Comparison of ENCODE assay signal across 8 cellular contexts in the genomic region with DNA sequence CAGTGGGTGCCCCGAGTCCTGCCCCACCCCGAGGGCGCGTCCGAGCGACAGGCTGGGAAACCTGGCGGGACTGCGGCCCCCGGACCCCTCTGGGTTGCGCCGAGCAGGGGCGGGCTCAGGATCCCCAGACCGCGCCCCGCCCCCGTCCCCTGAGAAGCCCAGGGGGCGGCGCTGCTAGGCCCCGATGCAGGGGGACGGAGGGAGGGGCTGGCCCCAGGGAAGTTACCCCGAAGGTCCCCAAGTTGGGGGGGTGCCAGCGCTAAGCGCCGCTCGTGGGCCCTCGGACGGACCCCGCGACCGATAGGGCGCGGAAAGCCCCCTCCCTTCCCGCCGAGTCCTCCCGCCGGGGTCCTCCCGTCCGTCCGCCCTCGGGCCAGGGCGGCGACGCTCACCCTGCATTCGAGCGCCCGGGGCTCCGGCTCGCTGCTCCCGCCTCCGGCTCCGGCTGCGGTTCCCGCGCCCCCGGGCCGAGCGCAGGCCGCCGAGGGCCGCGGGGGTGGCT. TPM values are rescaled to one million over a fixed set of nuclear protein-coding genes. Genes with fewer than 3 reads are reported as not detected.
A peak's percentile ranks its signal among the peaks of the same experiment; 100 is the strongest.
DNase-seq lines count a peak whose midpoint lies in the region; ATAC-seq and TF ChIP-seq lines count a peak whose summit lies in the region.

No MANE protein-coding gene starts in this region.

- 2 to 5% methylated on average over 4 to 11 of the region's 61 CpGs for WGBS in tibial nerve, 2 donors

- TF ChIP-seq CTCF in Caco-2 (IDR thresholded peaks at IDR 0.05; ENCODE audit: insufficient read depth in 1 of 2, low read depth in 1 of 2, low read length in 1 of 2, severe bottlenecking in 1 of 2, unreplicated experiment in 1 of 2) (no peak), HCT116 (IDR thresholded peaks at IDR 0.05 in 2 of 3, conservative IDR thresholded peaks at IDR 0.05 in 1 of 3; ENCODE audit: borderline replicate concordance in 1 of 3, insufficient read depth in 1 of 3, low read depth in 2 of 3, low read length in 2 of 3) (no peak), tibial nerve (IDR thresholded peaks at IDR 0.05) (no peak)

- H2AFZ ChIP-seq in HCT116 (ENCODE audit: low read depth, low read length, poor library complexity, severe bottlenecking) = peak overlapping the region; percentile 35

- H3K9me2 ChIP-seq in HCT116 (ENCODE audit: insufficient read depth) = no peaks in the 10 kb centered on the region

- TF ChIP-seq EP300 in tibial nerve (IDR thresholded peaks at IDR 0.05) = no peak

- no TSS peak for BruUV-seq in Caco-2 (replicated peaks; lab: Mats Ljungman, UMichigan)
- BruUV-seq in HCT116 (replicated peaks; lab: Mats Ljungman, UMichigan) = no TSS peak

- intact Hi-C loops in Caco-2 (cut with micrococcal nuclease; ENCODE audit: unreplicated experiment) = no loop called here
- intact Hi-C loops in HCT116 (cut with micrococcal nuclease) = no loop called here
- intact Hi-C loops in CD4-positive, alpha-beta memory T cell (cut with micrococcal nuclease) = no loop called here

- POLR2A ChIA-PET in Caco-2 (lab: Charles Lee) (no interaction called here), HCT116 (lab: Charles Lee) (no interaction called here)
- POLR2A ChIA-PET in CD4-positive, alpha-beta memory T cell (lab: Charles Lee; ENCODE audit: partially characterized antibody) = no interaction called here

- no peaks in the 10 kb centered on the region for H3K27me3 ChIP-seq in Caco-2 (replicated peaks; ENCODE audit: control insufficient read depth, insufficient read depth, low read length)
- no peaks in the 10 kb centered on the region for H3K27me3 ChIP-seq in HCT116 (ENCODE audit: insufficient read depth, low read length)
- peaks cover 23% of the 10 kb centered on the region for H3K27me3 ChIP-seq in iPS-18a (ENCODE audit: control insufficient read depth, insufficient read depth, low read length)
- H3K27me3 ChIP-seq in tibial nerve = peaks cover 0 to 24% of the 10 kb centered on the region in 2 donors
- H3K27me3 ChIP-seq in CD4-positive, alpha-beta memory T cell (ENCODE audit: insufficient read depth, low read length) = no peaks in the 10 kb centered on the region

- H3K9me3 ChIP-seq in Caco-2 = no peaks in the 10 kb centered on the region
- no peaks in the 10 kb centered on the region for H3K9me3 ChIP-seq in HCT116 (ENCODE audit: control insufficient read depth in 1 of 2, insufficient read depth in 1 of 2, low read depth in 1 of 2, low read length in 2 of 2)
- H3K9me3 ChIP-seq in iPS-18a (ENCODE audit: control insufficient read depth, low read depth, low read length) = no peaks in the 10 kb centered on the region
- no peaks in the 10 kb centered on the region for H3K9me3 ChIP-seq in tibial nerve
- no peaks in the 10 kb centered on the region for H3K9me3 ChIP-seq in CD4-positive, alpha-beta memory T cell (ENCODE audit: control insufficient read depth in 1 of 2, low read length in 2 of 2)

- ATAC-seq in HCT116 (peak; percentile 66), GM21515 (IDR thresholded peaks at IDR 0.05; ENCODE audit: unreplicated experiment) (no peak)

- peak overlapping the region; percentile 57 for H3K4me3 ChIP-seq in Caco-2 (ENCODE audit: low read depth, low read length)
- peak overlapping the region; percentile 52 to 65 for H3K4me3 ChIP-seq in HCT116 (replicated peaks in 1 of 2; ENCODE audit: low read depth in 1 of 2, low read length in 2 of 2)
- peak overlapping the region; percentile 57 for H3K4me3 ChIP-seq in iPS-18a (ENCODE audit: low read length)
- peak overlapping the region; percentile 58 to 83 (median 66) for H3K4me3 ChIP-seq in tibial nerve
- peak overlapping the region in 1 of 2 donors; percentile 19 for H3K4me3 ChIP-seq in CD4-positive, alpha-beta memory T cell (ENCODE audit: low read length in 2 of 2)

- H3K4me1 Mint-ChIP-seq in Caco-2 (ENCODE audit: low read depth, unreplicated experiment) = no peaks in the 10 kb centered on the region
- peaks cover 0 to 13% (median 0%) of the 10 kb centered on the region in 4 donors for H3K4me1 Mint-ChIP-seq in CD4-positive, alpha-beta memory T cell

- H3K9ac ChIP-seq in HCT116 (ENCODE audit: low read length) = peak overlapping the region; percentile 52
- no peak overlapping the region for H3K9ac ChIP-seq in iPS-18a (ENCODE audit: low read length)

- H3K4me2 ChIP-seq in HCT116 (ENCODE audit: low read length) = peak overlapping the region; percentile 89

- H3K4me1 ChIP-seq in Caco-2 (no peaks in the 10 kb centered on the region), HCT116 (ENCODE audit: control insufficient read depth in 1 of 2, insufficient read depth in 2 of 2, low read length in 2 of 2) (peaks cover 11 to 26% of the 10 kb centered on the region in 2 experiments; a peak in 2 of 4 replicates), iPS-18a (ENCODE audit: control insufficient read depth, low read depth, low read length) (peaks cover 5% of the 10 kb centered on the region), tibial nerve (peaks cover 0 to 51% (median 19%) of the 10 kb centered on the region in 4 donors)
- H3K4me1 ChIP-seq in CD4-positive, alpha-beta memory T cell (ENCODE audit: insufficient read depth, low read length) = peaks cover 16% of the 10 kb centered on the region

- H3K27ac ChIP-seq in HCT116 (ENCODE audit: low read depth, low read length) (peak overlapping the region; percentile 61; the same call in 1 of the 2 replicates), iPS-18a (ENCODE audit: low read length) (no peak overlapping the region), tibial nerve (peak overlapping the region; percentile 72 to 94 (median 83))
- no peak overlapping the region for H3K27ac ChIP-seq in CD4-positive, alpha-beta memory T cell (ENCODE audit: low read depth, low read length)

- no peaks in the 10 kb centered on the region for H4K20me1 ChIP-seq in HCT116 (ENCODE audit: insufficient read depth)

- no peaks in the 10 kb centered on the region for H3K9me3 Mint-ChIP-seq in Caco-2 (ENCODE audit: unreplicated experiment)
- H3K9me3 Mint-ChIP-seq in CD4-positive, alpha-beta memory T cell = no peaks in the 10 kb centered on the region

- peaks cover 21% of the 10 kb centered on the region for H3K36me3 Mint-ChIP-seq in Caco-2 (ENCODE audit: insufficient read depth, unreplicated experiment)
- no peaks in the 10 kb centered on the region for H3K36me3 Mint-ChIP-seq in CD4-positive, alpha-beta memory T cell

- no peak overlapping the region for H3K27ac Mint-ChIP-seq in Caco-2 (ENCODE audit: unreplicated experiment)
- no peak overlapping the region for H3K27ac Mint-ChIP-seq in CD4-positive, alpha-beta memory T cell

- DNase-seq in Caco-2 (peak in 1 of 2 experiments; percentile 47), HCT116 (ENCODE audit: low read depth, low spot score) (no peak), tibial nerve (ENCODE audit: low spot score in 2 of 2) (no peak)
- DNase-seq in activated CD8-positive, alpha-beta memory T cell treated with anti-CD3 and anti-CD28 coated beads, Interleukin-2, amount 50 U/mL, for 4 hours = peak; percentile 30
- no peak for DNase-seq in CD4-positive, alpha-beta memory T cell
- no peak for DNase-seq in activated CD4-positive, alpha-beta T cell treated with anti-CD3 and anti-CD28 coated beads for 4 hours

- H3K4me3 Mint-ChIP-seq in Caco-2 (ENCODE audit: unreplicated experiment) = peak overlapping the region; percentile 57
- H3K4me3 Mint-ChIP-seq in CD4-positive, alpha-beta memory T cell = no peak overlapping the region

- no peaks in the 10 kb centered on the region for H3K36me3 ChIP-seq in Caco-2 (ENCODE audit: control insufficient read depth, insufficient read depth, low read length)
- no peaks in the 10 kb centered on the region; a peak in 1 of 4 replicates for H3K36me3 ChIP-seq in HCT116 (ENCODE audit: control insufficient read depth in 1 of 2, insufficient read depth in 2 of 2, low read length in 2 of 2)
- no peaks in the 10 kb centered on the region for H3K36me3 ChIP-seq in iPS-18a (ENCODE audit: control insufficient read depth, low read depth, low read length)
- H3K36me3 ChIP-seq in tibial nerve = no peaks in the 10 kb centered on the region
- no peaks in the 10 kb centered on the region for H3K36me3 ChIP-seq in CD4-positive, alpha-beta memory T cell (ENCODE audit: insufficient read depth, low read length)

- TF ChIP-seq POLR2A in HCT116 (IDR thresholded peaks at IDR 0.05; ENCODE audit: borderline replicate concordance, extremely low read depth, insufficient read depth, insufficient read length) (no peak), tibial nerve (IDR thresholded peaks at IDR 0.05) (no peak)

- CTCF ChIA-PET in Caco-2 (lab: Charles Lee) = interaction anchor here (0.9 to 1.0 kb wide), 2 partner anchors 13 to 181 kb away, joined by 3 to 4 read pairs; no protein-coding TSS in a partner anchor
- CTCF ChIA-PET in HCT116 (lab: Charles Lee) = interaction anchor here (1.0 kb wide), 1 partner anchor 15 kb away, joined by 4 read pairs; no protein-coding TSS in a partner anchor
- CTCF ChIA-PET in CD4-positive, alpha-beta memory T cell (lab: Charles Lee; ENCODE audit: partially characterized antibody) = no interaction called here

- RAD21 ChIA-PET in HCT116 (lab: Charles Lee; ENCODE audit: low non-redundant PET in 1 of 2, low total read pairs in 2 of 2, uncharacterized antibody in 2 of 2, unreplicated experiment in 2 of 2) = no interaction called here

- H3K27me3 Mint-ChIP-seq in Caco-2 (ENCODE audit: insufficient read depth, unreplicated experiment) = no peaks in the 10 kb centered on the region
- H3K27me3 Mint-ChIP-seq in CD4-positive, alpha-beta memory T cell = peaks cover 3 to 6% of the 10 kb centered on the region in 2 donors

- H3K79me2 ChIP-seq in HCT116 (ENCODE audit: insufficient read depth, low read length) = no peaks in the 10 kb centered on the region

- no peak for TF ChIP-seq RAD21 in HCT116 (IDR thresholded peaks at IDR 0.05; ENCODE audit: low read depth)

TF ChIP-seq in HCT116, 20 proteins besides CTCF, POLR2A, EP300 and RAD21 (continues in another document):
- TF ChIP-seq ELF1 (IDR thresholded peaks at IDR 0.05; ENCODE audit: borderline replicate concordance, low read depth) = no peak

RNA-seq across cellular contexts. Expression of a gene that starts 0.4 kb away (rescaled TPM):
- total RNA-seq in Caco-2 (2022) (2.7 and 3.2 TPM in 2 replicates), HCT116 (2021; ENCODE audit: unreplicated experiment) (6.1 TPM), tibial nerve (10 to 100 TPM; 10.3 to 12.7 (median 11.3) TPM)
- polyA plus RNA-seq in HCT116 (2012) = 3.6 and 3.9 TPM in 2 replicates
- total RNA-seq in CD4-positive, alpha-beta memory T cell = under 1 TPM; 0.32 to 0.33 TPM
- not detected for polyA plus RNA-seq in CD4-positive, alpha-beta memory T cell

RNA-seq across cellular contexts. Expression of a gene that starts 16.5 kb away (rescaled TPM):
- total RNA-seq in Caco-2 (2022) (not detected in 2 replicates), HCT116 (2021; ENCODE audit: unreplicated experiment) (not detected), tibial nerve (not detected)
- polyA plus RNA-seq in HCT116 (2012) = not detected in 2 replicates
- not detected for total RNA-seq in CD4-positive, alpha-beta memory T cell
- polyA plus RNA-seq in CD4-positive, alpha-beta memory T cell = not detected

RNA-seq across cellular contexts. Expression of a gene that starts 24.7 kb away (rescaled TPM):
- total RNA-seq in Caco-2 (2022) (73.6 and 77.6 TPM in 2 replicates), HCT116 (2021; ENCODE audit: unreplicated experiment) (70.9 TPM), tibial nerve (10 to 100 TPM; 49.0 to 53.2 (median 51.4) TPM)
- 33.0 and 41.7 TPM in 2 replicates for polyA plus RNA-seq in HCT116 (2012)
- total RNA-seq in CD4-positive, alpha-beta memory T cell = 10 to 100 TPM; 19.6 to 23.1 TPM
- 10 to 100 TPM; 16.1 to 21.3 TPM for polyA plus RNA-seq in CD4-positive, alpha-beta memory T cell

RNA-seq across cellular contexts. Expression of a gene that starts 54.6 kb away (rescaled TPM):
- total RNA-seq in Caco-2 (2022) = 26.1 and 27.4 TPM in 2 replicates
- 61.2 TPM for total RNA-seq in HCT116 (2021; ENCODE audit: unreplicated experiment)
- polyA plus RNA-seq in HCT116 (2012) = 28.4 and 32.1 TPM in 2 replicates
- total RNA-seq in tibial nerve = 100 to 1,000 TPM in 1 of 4 donors, 10 to 100 TPM in 3; 22.3 to 128 (median 42.3) TPM
- total RNA-seq in CD4-positive, alpha-beta memory T cell = 1 to 10 TPM; 8.7 to 9.4 TPM
- 1 to 10 TPM; 1.7 to 2.0 TPM for polyA plus RNA-seq in CD4-positive, alpha-beta memory T cell

Comparison
In these comparisons a context has a peak if more than half of its experiments do, and no peak if none do; other contexts are left out.
1. H3K27ac ChIP-seq: peak in HCT116 (single experiment) and tibial nerve (4 of 4); none in iPS-18a (single experiment) and CD4-positive, alpha-beta memory T cell (single experiment).